In genomic region chr5:56607551-56607950, GRCh38 we compare ENCODE assay signal across 15 cellular contexts.
DNase-seq lines count a peak whose midpoint lies in the region; ATAC-seq and TF ChIP-seq lines count a peak whose summit lies in the region.
"Had no signal": no experiment of that assay in that cellular context is flagged by ENCODE, and none has a peak within 500 bp of the region (broad histone marks: within the 10 kb centered on the region; RNA-seq: fewer than 3 reads in every experiment).

No MANE protein-coding gene starts in this region.

- H3K4me1 ChIP-seq in HUES6 (ENCODE audit: control insufficient read depth, insufficient read depth, low read length), result peaks cover 24% of the 10 kb centered on the region
- peaks cover 11 to 17% of the 10 kb centered on the region in 2 donors for H3K4me1 ChIP-seq in left lung
- no peaks in the 10 kb centered on the region for H3K4me1 ChIP-seq in vagina
- H3K4me1 ChIP-seq: colonic mucosa, HAP-1 had no signal

- H3K27ac ChIP-seq in HUES6 (ENCODE audit: low read depth, low read length), result no peak overlapping the region
- H3K27ac ChIP-seq in left lung, result peak overlapping the region in 1 of 2 donors; percentile 75
- no peak overlapping the region for H3K27ac ChIP-seq in vagina
- H3K27ac ChIP-seq: colonic mucosa had no signal

- H3K4me3 ChIP-seq in HUES6 (ENCODE audit: low read depth, low read length), result no peak overlapping the region
- no peak overlapping the region for H3K4me3 ChIP-seq in left lung
- no peak overlapping the region for H3K4me3 ChIP-seq in vagina
- H3K4me3 ChIP-seq: colonic mucosa, HAP-1, upper lobe of left lung had no signal

- peaks cover 9% of the 10 kb centered on the region for H3K9me3 ChIP-seq in HUES6 (ENCODE audit: control insufficient read depth, insufficient read depth, low read depth, low read length)
- peaks cover 0 to 4% of the 10 kb centered on the region in 2 donors for H3K9me3 ChIP-seq in left lung
- no peaks in the 10 kb centered on the region for H3K9me3 ChIP-seq in vagina
- H3K9me3 ChIP-seq: colonic mucosa, HAP-1, upper lobe of left lung had no signal

- DNase-seq in AG08396 (ENCODE audit: low spot score), result peak; percentile 30
- no peak for DNase-seq in central memory CD8-positive, alpha-beta T cell (ENCODE audit: low spot score in 2 of 2)
- DNase-seq in left lung, result no peak
- DNase-seq in activated T-helper 2 cell treated with anti-CD3 and anti-CD28 coated beads, Interferon-gamma antibody, Interleukin-2, Interleukin-4, amounts not matched to agents 10 μg/mL and 5 μg/mL and 100 μg/mL, durations not matched to agents 14 hours and 24 hours and 36 hours (ENCODE audit: low spot score), result no peak
- no peak for DNase-seq in vagina (ENCODE audit: extremely low spot score in 2 of 2)
- DNase-seq in NCI-H2227 treated with DMSO at 0.1 percent for 48 hours (lab: John Stamatoyannopoulos, UW), result no peak
- DNase-seq: activated naive CD4-positive, alpha-beta T cell treated with anti-CD3 and anti-CD28 coated beads, Interleukin-2, amount 50 U/mL, for 16 hours; colonic mucosa; DMS79; NCI-H524 had no signal

- H3K36me3 ChIP-seq in HUES6 (ENCODE audit: control insufficient read depth, insufficient read depth, low read length) (no peaks in the 10 kb centered on the region), left lung (no peaks in the 10 kb centered on the region), vagina (no peaks in the 10 kb centered on the region)
- H3K36me3 ChIP-seq: colonic mucosa, HAP-1, upper lobe of left lung had no signal

- no peak for TF ChIP-seq POLR2A in vagina (IDR thresholded peaks at IDR 0.05)

- H3K4me1 Mint-ChIP-seq in central memory CD8-positive, alpha-beta T cell, result peaks cover 2% of the 10 kb centered on the region
- H3K4me1 Mint-ChIP-seq in activated T-helper 2 cell treated with anti-CD3 and anti-CD28 coated beads, Interferon-gamma antibody, Interleukin-2, Interleukin-4, amounts not matched to agents 10 μg/mL and 5 μg/mL and 100 μg/mL, durations not matched to agents 14 hours and 24 hours and 36 hours (ENCODE audit: low read depth), result peaks cover 67% of the 10 kb centered on the region

- H3K4me3 Mint-ChIP-seq in central memory CD8-positive, alpha-beta T cell, result no peak overlapping the region
- H3K4me3 Mint-ChIP-seq in activated T-helper 2 cell treated with anti-CD3 and anti-CD28 coated beads, Interferon-gamma antibody, Interleukin-2, Interleukin-4, amounts not matched to agents 10 μg/mL and 5 μg/mL and 100 μg/mL, durations not matched to agents 14 hours and 24 hours and 36 hours (ENCODE audit: low read depth), result no peak overlapping the region
- H3K4me3 Mint-ChIP-seq: natural killer cell treated with Interleukin-12 subunit alpha and Interleukin-12 subunit beta and Interleukin-15 and Interleukin-18, amount 100 ng/mL, for 72 hours had no signal

- H3K36me3 Mint-ChIP-seq in central memory CD8-positive, alpha-beta T cell (ENCODE audit: insufficient read depth), result no peaks in the 10 kb centered on the region
- H3K36me3 Mint-ChIP-seq in activated T-helper 2 cell treated with anti-CD3 and anti-CD28 coated beads, Interferon-gamma antibody, Interleukin-2, Interleukin-4, amounts not matched to agents 10 μg/mL and 5 μg/mL and 100 μg/mL, durations not matched to agents 14 hours and 24 hours and 36 hours (ENCODE audit: low read depth), result peaks cover 21% of the 10 kb centered on the region

- H3K9ac ChIP-seq in HUES6 (ENCODE audit: low read length), result peak overlapping the region; percentile 22

- H3K27me3 Mint-ChIP-seq in central memory CD8-positive, alpha-beta T cell, result peaks cover 8% of the 10 kb centered on the region
- no peaks in the 10 kb centered on the region for H3K27me3 Mint-ChIP-seq in activated T-helper 2 cell treated with anti-CD3 and anti-CD28 coated beads, Interferon-gamma antibody, Interleukin-2, Interleukin-4, amounts not matched to agents 10 μg/mL and 5 μg/mL and 100 μg/mL, durations not matched to agents 14 hours and 24 hours and 36 hours (ENCODE audit: low read depth)

- H3K9me3 Mint-ChIP-seq in central memory CD8-positive, alpha-beta T cell, result peaks cover 12% of the 10 kb centered on the region
- H3K9me3 Mint-ChIP-seq in activated T-helper 2 cell treated with anti-CD3 and anti-CD28 coated beads, Interferon-gamma antibody, Interleukin-2, Interleukin-4, amounts not matched to agents 10 μg/mL and 5 μg/mL and 100 μg/mL, durations not matched to agents 14 hours and 24 hours and 36 hours, result peaks cover 18% of the 10 kb centered on the region

- H3K27me3 ChIP-seq in HUES6 (ENCODE audit: control insufficient read depth, insufficient read depth, low read length) (no peaks in the 10 kb centered on the region), left lung (no peaks in the 10 kb centered on the region), vagina (no peaks in the 10 kb centered on the region)
- H3K27me3 ChIP-seq: colonic mucosa, upper lobe of left lung had no signal

- no peak for ATAC-seq in central memory CD8-positive, alpha-beta T cell (replicated peaks; ENCODE audit: extremely low read depth, poor library complexity, severe bottlenecking)
- peak; percentile 29 for ATAC-seq in left lung
- no peak for ATAC-seq in HG03439 (IDR thresholded peaks at IDR 0.05; ENCODE audit: unreplicated experiment)
- ATAC-seq: natural killer cell treated with Interleukin-12 subunit alpha and Interleukin-12 subunit beta and Interleukin-15 and Interleukin-18, amount 100 ng/mL, for 72 hours had no signal

- intact Hi-C loops in left lung (cut with DNase I) (no loop called here), vagina (cut with DNase I) (no loop called here)
- intact Hi-C loops in activated T-helper 2 cell treated with anti-CD3 and anti-CD28 coated beads, Interferon-gamma antibody, Interleukin-2, Interleukin-4, amounts not matched to agents 10 μg/mL and 5 μg/mL and 100 μg/mL, durations not matched to agents 14 hours and 24 hours and 36 hours (cut with micrococcal nuclease), result no loop called here

- peak overlapping the region; percentile 47 for H3K27ac Mint-ChIP-seq in central memory CD8-positive, alpha-beta T cell (ENCODE audit: low read depth)
- no peak overlapping the region for H3K27ac Mint-ChIP-seq in activated T-helper 2 cell treated with anti-CD3 and anti-CD28 coated beads, Interferon-gamma antibody, Interleukin-2, Interleukin-4, amounts not matched to agents 10 μg/mL and 5 μg/mL and 100 μg/mL, durations not matched to agents 14 hours and 24 hours and 36 hours
- H3K27ac Mint-ChIP-seq: natural killer cell treated with Interleukin-12 subunit alpha and Interleukin-12 subunit beta and Interleukin-15 and Interleukin-18, amount 100 ng/mL, for 72 hours had no signal

- no peak for TF ChIP-seq CTCF in left lung (IDR thresholded peaks at IDR 0.05)
- no peak for TF ChIP-seq CTCF in vagina (IDR thresholded peaks at IDR 0.05)
